In genomic region chrX:134803551-134804183, GRCh38 we compare ENCODE assay signal across 1 cellular context.
A peak's percentile ranks its signal among the peaks of the same experiment; 100 is the strongest.
TF ChIP-seq lines count a peak whose summit lies in the region.

No MANE protein-coding gene starts in this region.

TF ChIP-seq in GM12878, 131 proteins besides CTCF, POLR2A, EP300 and RAD21 (continued from another document):
- no peak for TF ChIP-seq CBFB (IDR thresholded peaks at IDR 0.05; ENCODE audit: low read depth)
- TF ChIP-seq NR2F1 (conservative IDR thresholded peaks at IDR 0.05): peak; percentile 55; the same call in 1 of the 2 replicates
- peak; percentile 88 for TF ChIP-seq MLLT1 (IDR thresholded peaks at IDR 0.05)
- TF ChIP-seq, protein P1, sequence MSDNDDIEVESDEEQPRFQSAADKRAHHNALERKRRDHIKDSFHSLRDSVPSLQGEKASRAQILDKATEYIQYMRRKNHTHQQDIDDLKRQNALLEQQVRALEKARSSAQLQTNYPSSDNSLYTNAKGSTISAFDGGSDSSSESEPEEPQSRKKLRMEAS (IDR thresholded peaks at IDR 0.05; ENCODE audit: low read depth, low read length): no peak
- no peak for TF ChIP-seq USF2 (IDR thresholded peaks at IDR 0.05; ENCODE audit: borderline replicate concordance, low read depth, low read length)
- TF ChIP-seq MEF2B (IDR thresholded peaks at IDR 0.05; ENCODE audit: partially characterized antibody, poor library complexity, severe bottlenecking): peak; percentile 51
- TF ChIP-seq HDAC2 (IDR thresholded peaks at IDR 0.05): no peak
- no peak for TF ChIP-seq JUNB (IDR thresholded peaks at IDR 0.05)
- TF ChIP-seq FOXK2 (IDR thresholded peaks at IDR 0.05): no peak
- no peak for TF ChIP-seq SUPT20H (IDR thresholded peaks at IDR 0.05; ENCODE audit: borderline replicate concordance, control insufficient read depth, low read depth, low read length)
- no peak for TF ChIP-seq EZH2 (IDR thresholded peaks at IDR 0.05; ENCODE audit: borderline replicate concordance, control insufficient read depth, low read depth, low read length)
- no peak for TF ChIP-seq REST (IDR thresholded peaks at IDR 0.05; ENCODE audit: low read depth, low read length)
- TF ChIP-seq RFX5 (IDR thresholded peaks at IDR 0.05; ENCODE audit: low read depth, low read length): no peak
- TF ChIP-seq ATF7 (IDR thresholded peaks at IDR 0.05; ENCODE audit: low read depth): 0 out of 2 replicates have a peak, but pooled peaks have one; percentile 37
- no peak for TF ChIP-seq TCF7 (IDR thresholded peaks at IDR 0.05; ENCODE audit: borderline replicate concordance)
- TF ChIP-seq MXI1 (IDR thresholded peaks at IDR 0.05; ENCODE audit: low read depth, low read length): peak; percentile 81
- TF ChIP-seq, protein P2, sequence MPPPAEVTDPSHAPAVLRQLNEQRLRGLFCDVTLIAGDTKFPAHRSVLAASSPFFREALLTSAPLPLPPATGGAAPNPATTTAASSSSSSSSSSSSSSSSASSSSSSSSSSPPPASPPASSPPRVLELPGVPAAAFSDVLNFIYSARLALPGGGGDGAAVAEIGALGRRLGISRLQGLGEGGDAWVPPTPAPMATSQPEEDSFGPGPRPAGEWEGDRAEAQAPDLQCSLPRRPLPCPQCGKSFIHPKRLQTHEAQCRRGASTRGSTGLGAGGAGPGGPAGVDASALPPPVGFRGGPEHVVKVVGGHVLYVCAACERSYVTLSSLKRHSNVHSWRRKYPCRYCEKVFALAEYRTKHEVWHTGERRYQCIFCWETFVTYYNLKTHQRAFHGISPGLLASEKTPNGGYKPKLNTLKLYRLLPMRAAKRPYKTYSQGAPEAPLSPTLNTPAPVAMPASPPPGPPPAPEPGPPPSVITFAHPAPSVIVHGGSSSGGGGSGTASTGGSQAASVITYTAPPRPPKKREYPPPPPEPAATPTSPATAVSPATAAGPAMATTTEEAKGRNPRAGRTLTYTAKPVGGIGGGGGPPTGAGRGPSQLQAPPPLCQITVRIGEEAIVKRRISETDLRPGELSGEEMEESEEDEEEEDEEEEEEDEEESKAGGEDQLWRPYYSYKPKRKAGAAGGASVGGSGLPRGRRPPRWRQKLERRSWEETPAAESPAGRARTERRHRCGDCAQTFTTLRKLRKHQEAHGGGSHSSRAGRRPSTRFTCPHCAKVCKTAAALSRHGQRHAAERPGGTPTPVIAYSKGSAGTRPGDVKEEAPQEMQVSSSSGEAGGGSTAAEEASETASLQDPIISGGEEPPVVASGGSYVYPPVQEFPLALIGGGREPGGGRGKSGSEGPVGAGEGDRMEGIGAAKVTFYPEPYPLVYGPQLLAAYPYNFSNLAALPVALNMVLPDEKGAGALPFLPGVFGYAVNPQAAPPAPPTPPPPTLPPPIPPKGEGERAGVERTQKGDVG (CRISPR knock-in tag; IDR thresholded peaks at IDR 0.05): no peak
- peak; percentile 82 for TF ChIP-seq RUNX3 (IDR thresholded peaks at IDR 0.05; ENCODE audit: low read length)
- no peak for TF ChIP-seq EED (IDR thresholded peaks at IDR 0.05; ENCODE audit: low read depth)
- no peak for TF ChIP-seq IKZF2 (IDR thresholded peaks at IDR 0.05)
- no peak for TF ChIP-seq HCFC1 (IDR thresholded peaks at IDR 0.05; ENCODE audit: low read length)
- TF ChIP-seq ELK1 (IDR thresholded peaks at IDR 0.05; ENCODE audit: low read depth, low read length): no peak
- no peak for TF ChIP-seq TAF1 (IDR thresholded peaks at IDR 0.05; ENCODE audit: borderline replicate concordance, low read depth, low read length)
- no peak for TF ChIP-seq POLR2AphosphoS2 (IDR thresholded peaks at IDR 0.05; ENCODE audit: low read depth, low read length)
- TF ChIP-seq BCL11A (IDR thresholded peaks at IDR 0.05; ENCODE audit: low read depth, low read length): no peak
- peak; percentile 25; the same call in 1 of the 2 replicates for TF ChIP-seq TBL1XR1 (IDR thresholded peaks at IDR 0.05; ENCODE audit: low read depth, low read length)
- TF ChIP-seq RAD51 (IDR thresholded peaks at IDR 0.05): no peak
- TF ChIP-seq PRDM15 (CRISPR knock-in tag; IDR thresholded peaks at IDR 0.05): no peak
- peak; percentile 82; the same call in 1 of the 2 replicates for TF ChIP-seq ZNF384 (IDR thresholded peaks at IDR 0.05; ENCODE audit: borderline replicate concordance, low read depth, low read length)
- peak; percentile 99 for TF ChIP-seq BMI1 (IDR thresholded peaks at IDR 0.05; ENCODE audit: borderline replicate concordance)
- TF ChIP-seq, protein P3, sequence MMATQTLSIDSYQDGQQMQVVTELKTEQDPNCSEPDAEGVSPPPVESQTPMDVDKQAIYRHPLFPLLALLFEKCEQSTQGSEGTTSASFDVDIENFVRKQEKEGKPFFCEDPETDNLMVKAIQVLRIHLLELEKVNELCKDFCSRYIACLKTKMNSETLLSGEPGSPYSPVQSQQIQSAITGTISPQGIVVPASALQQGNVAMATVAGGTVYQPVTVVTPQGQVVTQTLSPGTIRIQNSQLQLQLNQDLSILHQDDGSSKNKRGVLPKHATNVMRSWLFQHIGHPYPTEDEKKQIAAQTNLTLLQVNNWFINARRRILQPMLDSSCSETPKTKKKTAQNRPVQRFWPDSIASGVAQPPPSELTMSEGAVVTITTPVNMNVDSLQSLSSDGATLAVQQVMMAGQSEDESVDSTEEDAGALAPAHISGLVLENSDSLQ (IDR thresholded peaks at IDR 0.05): peak; percentile 29; the same call in 1 of the 2 replicates
